Comparison of ENCODE assay signal across 9 cellular contexts in the genomic region with DNA sequence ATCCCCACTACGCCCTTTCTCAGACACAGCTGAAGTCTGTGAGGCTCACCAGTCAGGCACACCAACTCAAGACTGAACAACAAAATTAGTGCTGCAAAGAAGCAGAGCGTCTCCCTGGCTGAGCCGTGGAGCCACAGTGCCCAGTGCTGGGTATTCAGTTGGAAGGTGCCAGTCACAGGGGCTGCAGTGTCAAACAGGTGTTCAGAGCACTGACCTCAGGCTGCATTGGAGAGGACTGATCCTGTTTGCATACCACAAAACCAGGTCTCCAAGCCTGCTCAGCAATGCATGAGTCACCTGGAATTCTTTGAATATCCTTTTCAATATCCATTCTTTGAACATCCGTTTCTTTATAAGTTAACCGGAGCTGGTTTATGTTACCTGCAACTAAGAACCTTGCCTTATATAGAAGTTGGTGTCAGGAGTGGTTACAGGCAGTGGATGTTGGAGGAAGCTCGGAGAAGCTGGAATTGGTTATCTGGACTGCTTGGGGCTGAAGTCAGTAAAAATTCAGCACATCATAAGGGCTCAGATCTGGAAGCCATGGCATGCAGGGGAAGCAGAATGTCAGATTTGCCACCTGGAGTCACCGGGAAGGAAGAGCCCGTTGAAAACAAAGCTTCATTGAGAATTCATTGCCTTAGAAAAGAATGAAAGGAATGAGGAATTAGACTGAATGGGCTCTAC. TPM values are rescaled to one million over a fixed set of nuclear protein-coding genes. Genes with fewer than 3 reads are reported as not detected.
DNase-seq lines count a peak whose midpoint lies in the region; ATAC-seq, FAIRE-seq and TF ChIP-seq lines count a peak whose summit lies in the region.
"Had no signal": no experiment of that assay in that cellular context is flagged by ENCODE, and none has a peak within 500 bp of the region (broad histone marks: within the 10 kb centered on the region; RNA-seq: fewer than 3 reads in every experiment).

No MANE protein-coding gene starts in this region.

- H3K27me3 ChIP-seq in endothelial cell of umbilical vein (ENCODE audit: control insufficient read depth in 2 of 2, insufficient read depth in 2 of 2, low read length in 2 of 2) (no peaks in the 10 kb centered on the region), osteoblast (ENCODE audit: insufficient read depth, low read length) (peaks cover 10% of the 10 kb centered on the region), A673 (replicated peaks; ENCODE audit: insufficient read depth, low read depth, low read length, poor library complexity) (no peaks in the 10 kb centered on the region)

- no peaks in the 10 kb centered on the region for H3K9me1 ChIP-seq in endothelial cell of umbilical vein (replicated peaks; ENCODE audit: control insufficient read depth, extremely low read depth, insufficient read depth, low read length)

- peak; percentile 76 for FAIRE-seq in endothelial cell of umbilical vein (lab: Jason Lieb, UNC)

- no peak overlapping the region for H3K4me3 ChIP-seq in endothelial cell of umbilical vein (replicated peaks in 1 of 3; ENCODE audit: insufficient read depth in 1 of 3, low read depth in 1 of 3, low read length in 3 of 3)
- no peak overlapping the region for H3K4me3 ChIP-seq in osteoblast (ENCODE audit: insufficient read depth, low read length)
- H3K4me3 ChIP-seq in A673 (ENCODE audit: low read depth, low read length, poor library complexity, severe bottlenecking) = no peak overlapping the region

- POLR2A ChIA-PET in endothelial cell of umbilical vein (lab: Charles Lee) = interaction anchor here (2.7 kb wide), 1 partner anchor 39 kb away, joined by 7 read pairs; no protein-coding TSS in a partner anchor
- POLR2A ChIA-PET in A673 (lab: Charles Lee; ENCODE audit: low non-redundant PET) = interaction anchor here (0.6 kb wide), 1 partner anchor 105 kb away, joined by 3 read pairs; no protein-coding TSS in a partner anchor

- TF ChIP-seq CTCF in endothelial cell of umbilical vein (IDR thresholded peaks at IDR 0.05; ENCODE audit: extremely low read depth in 1 of 2, insufficient read depth in 1 of 2, low read depth in 1 of 2, low read length in 2 of 2) = no peak
- no peak for TF ChIP-seq CTCF in osteoblast (IDR thresholded peaks at IDR 0.05; ENCODE audit: extremely low read depth, low read depth, low read length)
- TF ChIP-seq CTCF in A673 (conservative IDR thresholded peaks at IDR 0.05; ENCODE audit: low read depth, low read length) = no peak

- H3K36me3 ChIP-seq in ES-I3 (ENCODE audit: insufficient read depth, low read length) (peaks cover 3% of the 10 kb centered on the region; the same call in 1 of the 2 replicates), endothelial cell of umbilical vein (ENCODE audit: control insufficient read depth in 2 of 2, extremely low read depth in 1 of 2, insufficient read depth in 2 of 2, low read length in 2 of 2) (no peaks in the 10 kb centered on the region), osteoblast (ENCODE audit: insufficient read depth, low read length) (no peaks in the 10 kb centered on the region), A673 (ENCODE audit: insufficient read depth, low read length, poor library complexity, severe bottlenecking) (no peaks in the 10 kb centered on the region)

- intact Hi-C loops in endothelial cell of umbilical vein (cut with micrococcal nuclease) = loop anchor here (1.0 kb wide), 1 partner anchor 36 kb away; no protein-coding TSS in a partner anchor
- intact Hi-C loops in A673 (cut with micrococcal nuclease; ENCODE audit: unreplicated experiment) = no loop called here

- H3K4me2 ChIP-seq in endothelial cell of umbilical vein (ENCODE audit: insufficient read depth, low read length) = peak overlapping the region; percentile 25
- H3K4me2 ChIP-seq in osteoblast (ENCODE audit: insufficient read depth, low read length) = no peak overlapping the region

- no peaks in the 10 kb centered on the region for H3K9me3 ChIP-seq in ES-I3 (ENCODE audit: control insufficient read depth, insufficient read depth, low read length)
- H3K9me3 ChIP-seq in endothelial cell of umbilical vein (replicated peaks; ENCODE audit: control insufficient read depth, insufficient read depth, low read length) = no peaks in the 10 kb centered on the region
- H3K9me3 ChIP-seq in osteoblast (ENCODE audit: low read depth, low read length) = no peaks in the 10 kb centered on the region
- H3K9me3 ChIP-seq in A673 (ENCODE audit: low read depth, low read length, poor library complexity, severe bottlenecking) = no peaks in the 10 kb centered on the region

- dilution Hi-C loops in endothelial cell of umbilical vein (cut with MboI; ENCODE audit: extremely low pct_ligation_motif_present, low sequenced_read_pairs) = no loop called here

- DNase-seq in M059J (ENCODE audit: low read depth) (peak; percentile 76), endothelial cell of umbilical vein (ENCODE audit: low read depth, low spot score) (no peak), osteoblast (ENCODE audit: insufficient read length, low spot score, missing footprints) (peak; percentile 46), NCI-H748 treated with DMSO at 0.1 percent for 48 hours (lab: John Stamatoyannopoulos, UW) (no peak), GDM1 (lab: John Stamatoyannopoulos, UW) (no peak), A673 (ENCODE audit: low spot score) (no peak)
- DNase-seq: NCI-H774 had no signal

- H3K4me1 ChIP-seq in ES-I3 (ENCODE audit: insufficient read depth, low read length) (peaks cover 29% of the 10 kb centered on the region), endothelial cell of umbilical vein (ENCODE audit: control insufficient read depth, extremely low read depth, insufficient read depth, low read length) (peaks cover 16% of the 10 kb centered on the region), osteoblast (ENCODE audit: insufficient read depth, low read length) (peaks cover 5% of the 10 kb centered on the region), A673 (ENCODE audit: insufficient read depth, low read length, poor library complexity, severe bottlenecking) (no peaks in the 10 kb centered on the region)

- ATAC-seq in HG03457 (IDR thresholded peaks at IDR 0.05; ENCODE audit: unreplicated experiment) = no peak

- H2AFZ ChIP-seq in endothelial cell of umbilical vein (ENCODE audit: low read depth, low read length) = no peak overlapping the region
- H2AFZ ChIP-seq in osteoblast (ENCODE audit: low read length) = no peak overlapping the region

- H3K27ac ChIP-seq in endothelial cell of umbilical vein (ENCODE audit: insufficient read depth, low read depth, low read length) (peak overlapping the region; percentile 46), osteoblast (ENCODE audit: low read depth, low read length) (no peak overlapping the region), A673 (ENCODE audit: low read depth, low read length, poor library complexity, severe bottlenecking) (no peak overlapping the region)

- no peaks in the 10 kb centered on the region for H3K79me2 ChIP-seq in endothelial cell of umbilical vein (ENCODE audit: control insufficient read depth, insufficient read depth, low read length)
- no peaks in the 10 kb centered on the region for H3K79me2 ChIP-seq in osteoblast (ENCODE audit: insufficient read depth, low read length)

- BruUV-seq in endothelial cell of umbilical vein (replicated peaks; lab: Mats Ljungman, UMichigan) = no TSS peak
- BruUV-seq in A673 (replicated peaks; lab: Mats Ljungman, UMichigan) = no TSS peak

- no peak for TF ChIP-seq POLR2A in endothelial cell of umbilical vein (IDR thresholded peaks at IDR 0.05; ENCODE audit: low read depth, low read length)

- H4K20me1 ChIP-seq in endothelial cell of umbilical vein (replicated peaks; ENCODE audit: control insufficient read depth, extremely low read depth, insufficient read depth, low read length) (no peaks in the 10 kb centered on the region), osteoblast (ENCODE audit: insufficient read depth, low read length) (no peaks in the 10 kb centered on the region)

- H3K9ac ChIP-seq in ES-I3 (ENCODE audit: low read depth, low read length) = peak overlapping the region; percentile 59
- H3K9ac ChIP-seq in endothelial cell of umbilical vein (replicated peaks; ENCODE audit: extremely low read depth, insufficient read depth, low read length) = peak overlapping the region; percentile 28

- CTCF ChIA-PET in endothelial cell of umbilical vein (lab: Charles Lee) (interaction anchor here (1.2 to 2.1 kb wide), 9 partner anchors 7 to 446 kb away, joined by 3 to 12 read pairs (median 4); no protein-coding TSS in a partner anchor), A673 (lab: Charles Lee) (no interaction called here)

TF ChIP-seq in endothelial cell of umbilical vein, 7 proteins besides CTCF, POLR2A, EP300 and RAD21:
- TF ChIP-seq, protein P1, sequence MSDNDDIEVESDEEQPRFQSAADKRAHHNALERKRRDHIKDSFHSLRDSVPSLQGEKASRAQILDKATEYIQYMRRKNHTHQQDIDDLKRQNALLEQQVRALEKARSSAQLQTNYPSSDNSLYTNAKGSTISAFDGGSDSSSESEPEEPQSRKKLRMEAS (IDR thresholded peaks at IDR 0.05; ENCODE audit: insufficient read depth, insufficient read length) = no peak
- TF ChIP-seq MYC (IDR thresholded peaks at IDR 0.05; ENCODE audit: low read depth, low read length) (no peak), FOS (IDR thresholded peaks at IDR 0.05; ENCODE audit: borderline replicate concordance, insufficient read depth, low read length) (peak; percentile 38), GATA2 (IDR thresholded peaks at IDR 0.05; ENCODE audit: insufficient read depth, insufficient read length, low read depth, low read length) (no peak), EZH2 (IDR thresholded peaks at IDR 0.05; ENCODE audit: borderline replicate concordance, low read depth, low read length, severe bottlenecking) (no peak), JUN (IDR thresholded peaks at IDR 0.05; ENCODE audit: borderline replicate concordance, insufficient read depth, insufficient read length, low read depth) (peak; percentile 64), POLR2AphosphoS5 (IDR thresholded peaks at IDR 0.05; ENCODE audit: insufficient read depth, low read depth, low read length) (no peak)

RNA-seq across cellular contexts. Expression of a gene that starts 30.3 kb away (rescaled TPM):
- 4.5 and 7.2 TPM in 2 replicates for total RNA-seq in M059J (2014; rRNA removed; shearing (Covaris generic))
- total RNA-seq in endothelial cell of umbilical vein (240 and 273 TPM in 2 replicates), osteoblast (under 0.01 TPM in 1 of 2 replicates, not detected in the other), A673 (2021) (0.09 and 0.13 TPM in 2 replicates)
- 135 and 179 TPM in 2 replicates for polyA plus RNA-seq in endothelial cell of umbilical vein
- polyA plus RNA-seq in endothelial cell of umbilical vein (2011; cell fraction: cytosol; rRNA removed) = 144 and 170 TPM in 2 replicates
- 102 and 122 TPM in 2 replicates for polyA plus RNA-seq in endothelial cell of umbilical vein (2011; cell fraction: nucleus; rRNA removed)
- polyA plus RNA-seq in endothelial cell of umbilical vein (2012) = 57.8 and 101 TPM in 2 replicates
- polyA minus RNA-seq in endothelial cell of umbilical vein = 185 and 212 TPM in 2 replicates
- 3.4 TPM for polyA minus RNA-seq in endothelial cell of umbilical vein (2011; cell fraction: cytosol; rRNA and poly(A)+ RNA removed)
- 44.9 and 58.4 TPM in 2 replicates for polyA minus RNA-seq in endothelial cell of umbilical vein (2011; cell fraction: nucleus; rRNA and poly(A)+ RNA removed)

Comparison
In these comparisons a context has a peak if more than half of its experiments do, and no peak if none do; other contexts are left out.
1. DNase-seq: peak in M059J (single experiment) and osteoblast (single experiment); none in endothelial cell of umbilical vein (single experiment), NCI-H748 treated with DMSO at 0.1 percent for 48 hours (single experiment), GDM1 (single experiment) and A673 (single experiment).
2. RNA of a gene that starts 30.3 kb away (total RNA-seq): 240 to 273 TPM in endothelial cell of umbilical vein; 4.5 to 7.2 TPM in M059J, 0.09 to 0.13 TPM in A673 and under 0.01 TPM in osteoblast; every median in the first group is over 10 times any median in the second.